In genomic region chr3:64651286-64651685, GRCh38 we compare ENCODE assay signal across 31 cellular contexts. TPM values are rescaled to one million over a fixed set of nuclear protein-coding genes. Genes with fewer than 3 reads are reported as not detected.
DNase-seq lines count a peak whose midpoint lies in the region; ATAC-seq and TF ChIP-seq lines count a peak whose summit lies in the region.
"Had no signal": no experiment of that assay in that cellular context is flagged by ENCODE, and none has a peak within 500 bp of the region (broad histone marks: within the 10 kb centered on the region; RNA-seq: fewer than 3 reads in every experiment).

No MANE protein-coding gene starts in this region.

- TF ChIP-seq EP300 in transverse colon (IDR thresholded peaks at IDR 0.05; ENCODE audit: low read depth): no peak

- intact Hi-C loops in heart right ventricle (cut with DNase I) (loop anchor here in 1 of 10 donors (10.0 kb wide), 1 partner anchor 116 kb away; no protein-coding TSS in a partner anchor), right cardiac atrium (cut with DNase I) (no loop called here), transverse colon (cut with DNase I; ENCODE audit: low total_unique reads) (no loop called here)

- H3K36me3 ChIP-seq in heart right ventricle (peaks cover 0 to 99% (median 50%) of the 10 kb centered on the region in 9 donors), muscle layer of colon (ENCODE audit: insufficient read depth, low read length) (peaks cover 9% of the 10 kb centered on the region), transverse colon (no peaks in the 10 kb centered on the region)

- ATAC-seq in heart right ventricle: peak in 3 of 8 donors; percentile 40 to 63 (median 58)
- ATAC-seq in right cardiac atrium: no peak
- ATAC-seq: activated CD8-positive, alpha-beta memory T cell treated with anti-CD3 and anti-CD28 coated beads, Interleukin-2, amount 10 ng/mL, durations not matched to agents 7 days and 5 days; activated T-cell treated with anti-CD3 and anti-CD28 coated beads, Interleukin-2, amount 50 U/mL, for 72 hours; GM12878 had no signal

- 62 to 70% methylated on average over 3 of the region's 3 CpGs for WGBS in heart right ventricle, 2 donors
- 57% methylated on average over 3 of the region's 3 CpGs for WGBS in right cardiac atrium
- 65 to 70% methylated on average over 1 to 3 of the region's 3 CpGs for WGBS in transverse colon (ENCODE audit: low coverage in 1 of 2), 2 donors

- TF ChIP-seq CTCF in heart right ventricle (IDR thresholded peaks at IDR 0.05): peak in 6 of 9 donors; percentile 15 to 62 (median 34)
- TF ChIP-seq CTCF in transverse colon (IDR thresholded peaks at IDR 0.05): no peak

- no peak for TF ChIP-seq POLR2A in transverse colon (IDR thresholded peaks at IDR 0.05)

- H3K9me3 ChIP-seq in heart right ventricle: no peaks in the 10 kb centered on the region
- H3K9me3 ChIP-seq in right cardiac atrium (ENCODE audit: control insufficient read depth, low read length): no peaks in the 10 kb centered on the region
- H3K9me3 ChIP-seq in muscle layer of colon (ENCODE audit: low read length): no peaks in the 10 kb centered on the region
- H3K9me3 ChIP-seq in transverse colon: no peaks in the 10 kb centered on the region
- H3K9me3 ChIP-seq: adrenal gland had no signal

- H3K27me3 ChIP-seq in heart right ventricle: no peaks in the 10 kb centered on the region
- H3K27me3 ChIP-seq in right cardiac atrium (ENCODE audit: control insufficient read depth, insufficient read depth): no peaks in the 10 kb centered on the region
- no peaks in the 10 kb centered on the region for H3K27me3 ChIP-seq in muscle layer of colon (ENCODE audit: control insufficient read depth in 1 of 2, insufficient read depth in 2 of 2, low read length in 2 of 2)
- no peaks in the 10 kb centered on the region for H3K27me3 ChIP-seq in transverse colon
- H3K27me3 ChIP-seq: adrenal gland had no signal

- H3K4me1 ChIP-seq in heart right ventricle (peaks cover 2 to 39% (median 18%) of the 10 kb centered on the region in 9 donors), right cardiac atrium (ENCODE audit: control insufficient read depth, insufficient read depth, low read length) (peaks cover 5% of the 10 kb centered on the region), muscle layer of colon (ENCODE audit: insufficient read depth, low read length) (peaks cover 36% of the 10 kb centered on the region), transverse colon (peaks cover 0 to 25% (median 3%) of the 10 kb centered on the region in 4 donors)
- H3K4me1 ChIP-seq: adrenal gland had no signal

- H3K4me3 ChIP-seq in heart right ventricle: no peak overlapping the region
- H3K4me3 ChIP-seq in right cardiac atrium (ENCODE audit: low read length): no peak overlapping the region
- H3K4me3 ChIP-seq in muscle layer of colon (ENCODE audit: low read depth in 1 of 2, low read length in 2 of 2): no peak overlapping the region
- no peak overlapping the region for H3K4me3 ChIP-seq in transverse colon
- H3K4me3 ChIP-seq: adrenal gland, GM12878, GM23338, skin epidermis had no signal

- in situ Hi-C loops in transverse colon (cut with MboI; ENCODE audit: low pct_ligation_motif_present in 1 of 4, low pct_unique_long_range_greater_than_20kb in 1 of 4, low sequenced_read_pairs in 3 of 4): no loop called here

- H3K9ac ChIP-seq in muscle layer of colon (ENCODE audit: low read length): no peak overlapping the region

- H3K27ac ChIP-seq in heart right ventricle (peak overlapping the region in 4 of 10 donors; percentile 52 to 74 (median 58)), right cardiac atrium (ENCODE audit: low read length) (no peak overlapping the region), muscle layer of colon (ENCODE audit: low read depth, low read length) (peak overlapping the region; percentile 41), transverse colon (peak overlapping the region in 3 of 4 donors; percentile 25 to 43 (median 41))

- DNase-seq in heart right ventricle (no peak), right cardiac atrium (no peak), dermis blood vessel endothelial cell (peak; percentile 36), transverse colon (no peak), superior temporal gyrus (ENCODE audit: extremely low spot score) (no peak), OCI-M2 (lab: John Stamatoyannopoulos, UW; ENCODE audit: unreplicated experiment) (no peak), HUDEP-2 (lab: John Stamatoyannopoulos, UW; ENCODE audit: unreplicated experiment in 76 of 76) (no peak)
- DNase-seq: activated B cell treated with CpG ODN at 0.5 μM for 24 hours; activated CD8-positive, alpha-beta memory T cell treated with anti-CD3 and anti-CD28 coated beads, Interleukin-2, amount 10 ng/mL, durations not matched to agents 7 days and 5 days; activated naive CD4-positive, alpha-beta T cell; activated T-cell treated with anti-CD3 and anti-CD28 coated beads, Interleukin-2, amount 50 U/mL, for 72 hours; adrenal gland; AML-193; CD4-positive, alpha-beta T cell; cortex of kidney; DMS 273 treated with DMSO at 0.1 percent for 48 hours; EL; glutamatergic neuron; HFFc6; NCI-H1048; NCI-H187; NCI-H2171; NCI-H510A; nucleus accumbens; SHP77 treated with DMSO at 0.1 percent for 48 hours; stimulated activated CD4-positive, alpha-beta T cell treated with anti-CD3 and anti-CD28 coated beads, Interleukin-1b, Interleukin-23, amount 100 ng/mL, for 48 hours had no signal

RNA-seq across cellular contexts. Expression of gene ADAMTS9, which starts 36.5 kb away (rescaled TPM):
- total RNA-seq in heart right ventricle: 100 to 1,000 TPM in 1 of 10 donors, 10 to 100 TPM in 8, 1 to 10 TPM in 1; 9.7 to 102 (median 17.3) TPM
- polyA plus RNA-seq in heart right ventricle: 10 to 100 TPM; 22.8 to 33.4 TPM
- 10 to 100 TPM in 3 of 4 donors, 1 to 10 TPM in 1; 9.8 to 53.4 (median 13.7) TPM for total RNA-seq in right cardiac atrium
- 10.1 TPM for polyA plus RNA-seq in right cardiac atrium
- total RNA-seq in dermis blood vessel endothelial cell: 80.3 and 86.0 TPM in 2 replicates
- total RNA-seq in transverse colon: 10 to 100 TPM in 2 of 4 donors, 1 to 10 TPM in 2; 6.3 to 20.1 (median 13.0) TPM
- total RNA-seq: activated B cell treated with CpG ODN at 0.5 μM for 24 hours; activated CD8-positive, alpha-beta memory T cell treated with anti-CD3 and anti-CD28 coated beads, Interleukin-2, amount 10 ng/mL, durations not matched to agents 7 days and 5 days; activated T-cell treated with anti-CD3 and anti-CD28 coated beads, Interleukin-2, amount 50 U/mL, for 72 hours; CD4-positive, alpha-beta T cell; GM12878; OCI-LY7 had no signal

Comparison
In these comparisons a context has a peak if more than half of its experiments do, and no peak if none do; other contexts are left out.
1. CTCF ChIP-seq: peak in heart right ventricle (6 of 9); none in transverse colon (0 of 5).